Comparison of ENCODE assay signal across 9 cellular contexts in genomic region chr13:95494082-95494681, GRCh38. TPM values are rescaled to one million over a fixed set of nuclear protein-coding genes. Genes with fewer than 3 reads are reported as not detected.
DNase-seq lines count a peak whose midpoint lies in the region; FAIRE-seq lines count a peak whose summit lies in the region.
"Had no signal": no experiment of that assay in that cellular context is flagged by ENCODE, and none has a peak within 500 bp of the region (broad histone marks: within the 10 kb centered on the region; RNA-seq: fewer than 3 reads in every experiment).

No MANE protein-coding gene starts in this region.

- peaks cover 0 to 2% (median 0%) of the 10 kb centered on the region in 6 donors for H3K9me3 Mint-ChIP-seq in immature natural killer cell

- H3K4me3 Mint-ChIP-seq in immature natural killer cell = no peak overlapping the region

- H3K27ac Mint-ChIP-seq in immature natural killer cell = no peak overlapping the region
- H3K27ac Mint-ChIP-seq: activated naive CD4-positive, alpha-beta T cell treated with anti-CD3 and anti-CD28 coated beads, Interleukin-2, amount 50 U/mL, for 72 hours had no signal

- no peak for FAIRE-seq in urothelium cell line (lab: Jason Lieb, UNC)

- peaks cover 2% of the 10 kb centered on the region in 3 donors for H3K27me3 Mint-ChIP-seq in immature natural killer cell (ENCODE audit: low read depth in 3 of 3)

- DNase-seq in NCI-H524 (lab: John Stamatoyannopoulos, UW) = peak; percentile 20 to 54
- no peak for DNase-seq in NCI-H524 treated with DMSO at 0.1 percent for 48 hours (lab: John Stamatoyannopoulos, UW)
- DNase-seq in HCEC 1CT = peak; percentile 54
- peak; percentile 2 for DNase-seq in NCI-H2171 (lab: John Stamatoyannopoulos, UW)
- DNase-seq in amniotic stem cell (lab: John Stamatoyannopoulos, UW) = peak; percentile 32
- peak; percentile 6 to 30 (median 10) for DNase-seq in immature natural killer cell
- peak; percentile 25 for DNase-seq in urothelium cell line (ENCODE audit: low spot score)
- DNase-seq in HuH-7 (ENCODE audit: low spot score) = no peak

- no peaks in the 10 kb centered on the region for H3K4me1 Mint-ChIP-seq in immature natural killer cell

- H3K36me3 Mint-ChIP-seq in immature natural killer cell = no peaks in the 10 kb centered on the region

RNA-seq across cellular contexts. Expression of gene CLDN10, which starts 58.3 kb away (rescaled TPM):
- polyA plus RNA-seq in immature natural killer cell = not detected

Comparison
In these comparisons a context has a peak if more than half of its experiments do, and no peak if none do; other contexts are left out.
1. DNase-seq: peak in NCI-H524 (2 of 2), HCEC 1CT (single experiment), NCI-H2171 (single experiment), amniotic stem cell (single experiment), immature natural killer cell (3 of 3) and urothelium cell line (single experiment); none in NCI-H524 treated with DMSO at 0.1 percent for 48 hours (single experiment) and HuH-7 (single experiment).